Comparison of ENCODE assay signal across 12 cellular contexts in genomic region chrX:50697691-50698090, GRCh38.
DNase-seq lines count a peak whose midpoint lies in the region; ATAC-seq and TF ChIP-seq lines count a peak whose summit lies in the region.
"Had no signal": no experiment of that assay in that cellular context is flagged by ENCODE, and none has a peak within 500 bp of the region (broad histone marks: within the 10 kb centered on the region; RNA-seq: fewer than 3 reads in every experiment).

No MANE protein-coding gene starts in this region.

- ATAC-seq in lung (ENCODE audit: insufficient read depth, low FRiP score) (peak; percentile 64), HG03175 (IDR thresholded peaks at IDR 0.05; ENCODE audit: unreplicated experiment) (no peak)

- H3K27ac ChIP-seq in lung (ENCODE audit: low read depth in 1 of 2, low read length in 1 of 2) (no peak overlapping the region), dorsolateral prefrontal cortex (no peak overlapping the region)

- 26 to 60% methylated on average over 1 to 2 of the region's 2 CpGs for WGBS in lung, 2 donors

- H3K27me3 ChIP-seq in NT2/D1 (ENCODE audit: insufficient read depth, insufficient read length) = no peaks in the 10 kb centered on the region
- H3K27me3 ChIP-seq in lung (ENCODE audit: control insufficient read depth, insufficient read depth) = no peaks in the 10 kb centered on the region
- H3K27me3 ChIP-seq in dorsolateral prefrontal cortex = peaks cover 0 to 93% (median 45%) of the 10 kb centered on the region in 45 donors

- no peak overlapping the region for H3K9ac ChIP-seq in NT2/D1 (ENCODE audit: insufficient read length, low read depth)

- H3K9me3 ChIP-seq in NT2/D1 (ENCODE audit: insufficient read depth, low read length) (no peaks in the 10 kb centered on the region), lung (ENCODE audit: control insufficient read depth in 2 of 2, insufficient read depth in 1 of 2, low read length in 1 of 2) (no peaks in the 10 kb centered on the region)

- intact Hi-C loops in dorsolateral prefrontal cortex (cut with DNase I) = loop anchor here in 1 of 2 donors (5.0 kb wide), 1 partner anchor 290 kb away; no protein-coding TSS in a partner anchor

- no peak overlapping the region for H3K4me3 ChIP-seq in AG10803 (ENCODE audit: low read length)
- H3K4me3 ChIP-seq in NT2/D1 (ENCODE audit: insufficient read length, low read depth) = no peak overlapping the region
- H3K4me3 ChIP-seq in epithelial cell of esophagus (ENCODE audit: low read length) = no peak overlapping the region
- no peak overlapping the region for H3K4me3 ChIP-seq in lung
- no peak overlapping the region for H3K4me3 ChIP-seq in dorsolateral prefrontal cortex

- TF ChIP-seq CTCF in AG10803 (conservative IDR thresholded peaks at IDR 0.05; ENCODE audit: low read length) (no peak), epithelial cell of esophagus (IDR thresholded peaks at IDR 0.05; ENCODE audit: insufficient read depth, low read depth, low read length, missing control alignments) (no peak), lung (IDR thresholded peaks at IDR 0.05; ENCODE audit: control extremely low read depth, extremely low read depth) (no peak), dorsolateral prefrontal cortex (IDR thresholded peaks at IDR 0.05 in 54 of 56, conservative IDR thresholded peaks at IDR 0.05 in 2 of 56; ENCODE audit: low read depth in 1 of 56, partially characterized antibody in 56 of 56) (no peak)

- no peaks in the 10 kb centered on the region for H3K36me3 ChIP-seq in NT2/D1 (ENCODE audit: insufficient read depth, insufficient read length, low read length)
- H3K36me3 ChIP-seq in lung (ENCODE audit: control insufficient read depth in 2 of 2, insufficient read depth in 2 of 2, low read length in 2 of 2) = no peaks in the 10 kb centered on the region

- H3K4me1 ChIP-seq in NT2/D1 (ENCODE audit: insufficient read depth, insufficient read length) = peaks cover 2% of the 10 kb centered on the region
- H3K4me1 ChIP-seq in lung (ENCODE audit: control insufficient read depth in 2 of 2, insufficient read depth in 2 of 2, low read length in 2 of 2) = peaks cover 2 to 3% of the 10 kb centered on the region in 2 donors

- DNase-seq in AG10803 (ENCODE audit: low read depth) (peak; percentile 88), NT2/D1 (ENCODE audit: low read depth, low spot score) (peak; percentile 63), epithelial cell of esophagus (ENCODE audit: low read depth) (peak; percentile 72), lung (ENCODE audit: low spot score) (no peak), NCI-H510A treated with DMSO at 0.1 percent for 48 hours (lab: John Stamatoyannopoulos, UW) (no peak), SHP77 treated with DMSO at 0.1 percent for 48 hours (lab: John Stamatoyannopoulos, UW) (no peak), dorsolateral prefrontal cortex (no peak)
- DNase-seq: activated B cell treated with CpG ODN at 0.5 μM for 24 hours, COR-L47, KG1, NCI-H774 had no signal

Comparison
In these comparisons a context has a peak if more than half of its experiments do, and no peak if none do; other contexts are left out.
1. DNase-seq: peak in AG10803 (single experiment), NT2/D1 (single experiment) and epithelial cell of esophagus (single experiment); none in lung (single experiment), NCI-H510A treated with DMSO at 0.1 percent for 48 hours (single experiment), SHP77 treated with DMSO at 0.1 percent for 48 hours (single experiment) and dorsolateral prefrontal cortex (0 of 10).